Comparison of ENCODE assay signal across 17 cellular contexts in the genomic region with DNA sequence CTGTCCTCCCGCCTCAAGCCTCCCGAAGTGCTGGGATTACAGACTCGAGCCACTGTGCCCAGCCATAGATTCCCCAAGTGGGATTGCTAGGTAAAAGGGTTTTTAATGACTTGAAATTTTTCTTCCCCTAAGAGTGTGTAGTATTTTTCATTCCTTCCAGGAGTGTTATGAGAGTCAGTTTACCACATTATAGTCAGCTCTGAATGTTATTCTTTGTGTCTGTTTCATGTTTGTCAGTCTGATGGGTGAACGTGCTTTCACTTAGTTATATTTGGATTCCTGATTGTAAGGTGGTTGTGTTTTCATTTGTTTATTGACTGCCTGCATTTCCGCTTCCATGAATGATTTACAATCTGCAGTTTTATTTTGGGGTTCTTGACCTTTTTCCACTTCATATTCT. TPM values are rescaled to one million over a fixed set of nuclear protein-coding genes. Genes with fewer than 3 reads are reported as not detected.
A peak's percentile ranks its signal among the peaks of the same experiment; 100 is the strongest.
DNase-seq lines count a peak whose midpoint lies in the region; ATAC-seq and TF ChIP-seq lines count a peak whose summit lies in the region.
"Had no signal": no experiment of that assay in that cellular context is flagged by ENCODE, and none has a peak within 500 bp of the region (broad histone marks: within the 10 kb centered on the region; RNA-seq: fewer than 3 reads in every experiment).

No MANE protein-coding gene starts in this region.

- no peak overlapping the region for H3K4me3 ChIP-seq in OCI-LY1 (ENCODE audit: low read depth, low read length, poor library complexity, severe bottlenecking)
- no peak overlapping the region for H3K4me3 ChIP-seq in gastrocnemius medialis
- H3K4me3 ChIP-seq: skin epidermis had no signal

- H3K9me3 Mint-ChIP-seq in activated CD4-positive, alpha-beta T cell treated with anti-CD3 and anti-CD28 coated beads, Interleukin-2, amount 10 ng/mL, durations not matched to agents 24 days and 14 days: no peaks in the 10 kb centered on the region
- H3K9me3 Mint-ChIP-seq in memory B cell: no peaks in the 10 kb centered on the region

- H3K9me2 ChIP-seq in OCI-LY1 (ENCODE audit: low read depth, low read length): no peaks in the 10 kb centered on the region

- peaks cover 31% of the 10 kb centered on the region for H3K79me2 ChIP-seq in OCI-LY1 (ENCODE audit: insufficient read depth, low read length)

- no peak overlapping the region for H3K9ac ChIP-seq in OCI-LY1 (ENCODE audit: low read length)

- no peaks in the 10 kb centered on the region for H3F3A ChIP-seq in OCI-LY1 (ENCODE audit: insufficient read depth, low read length)

- in situ Hi-C loops in gastrocnemius medialis (cut with MboI; ENCODE audit: low sequenced_read_pairs in 4 of 4): no loop called here

- H3K4me1 ChIP-seq in OCI-LY1 (ENCODE audit: insufficient read depth, low read length, severe bottlenecking): peaks cover 21% of the 10 kb centered on the region
- H3K4me1 ChIP-seq in gastrocnemius medialis: peaks cover 12 to 22% of the 10 kb centered on the region in 2 donors

- intact Hi-C loops in activated CD4-positive, alpha-beta T cell treated with anti-CD3 and anti-CD28 coated beads, Interleukin-2, amount 10 ng/mL, durations not matched to agents 24 days and 14 days (cut with micrococcal nuclease): loop anchor here (2.0 to 10.0 kb wide), 5 partner anchors 15 to 629 kb away; partner anchors contain the start of genes ATP6V0E2 and ZNF746
- intact Hi-C loops in gastrocnemius medialis (cut with DNase I; ENCODE audit: low total_unique reads): no loop called here

- H3K27me3 Mint-ChIP-seq in activated CD4-positive, alpha-beta T cell treated with anti-CD3 and anti-CD28 coated beads, Interleukin-2, amount 10 ng/mL, durations not matched to agents 24 days and 14 days: no peaks in the 10 kb centered on the region
- H3K27me3 Mint-ChIP-seq in memory B cell: no peaks in the 10 kb centered on the region

- ATAC-seq in GM21717 (IDR thresholded peaks at IDR 0.05; ENCODE audit: unreplicated experiment): peak; percentile 15
- no peak for ATAC-seq in memory B cell (ENCODE audit: low read depth)
- no peak for ATAC-seq in gastrocnemius medialis

- no peak overlapping the region for H3K4me2 ChIP-seq in OCI-LY1 (ENCODE audit: low read length)

- H3K4me1 Mint-ChIP-seq in activated CD4-positive, alpha-beta T cell treated with anti-CD3 and anti-CD28 coated beads, Interleukin-2, amount 10 ng/mL, durations not matched to agents 24 days and 14 days: peaks cover 46% of the 10 kb centered on the region
- peaks cover 29% of the 10 kb centered on the region for H3K4me1 Mint-ChIP-seq in memory B cell

- H3K36me3 ChIP-seq in OCI-LY1 (ENCODE audit: insufficient read depth, low read length) (peaks cover 23% of the 10 kb centered on the region), gastrocnemius medialis (peaks cover 0 to 7% of the 10 kb centered on the region in 2 donors)

- H3K9me3 ChIP-seq in OCI-LY1 (ENCODE audit: low read length) (peaks cover 9% of the 10 kb centered on the region), gastrocnemius medialis (no peaks in the 10 kb centered on the region)

- H4K20me1 ChIP-seq in OCI-LY1 (ENCODE audit: insufficient read depth, low read length): no peaks in the 10 kb centered on the region

- H3K27me3 ChIP-seq in OCI-LY1 (ENCODE audit: insufficient read depth, low read length): no peaks in the 10 kb centered on the region
- no peaks in the 10 kb centered on the region for H3K27me3 ChIP-seq in gastrocnemius medialis

- DNase-seq in activated CD4-positive, alpha-beta T cell treated with anti-CD3 and anti-CD28 coated beads, Interleukin-2, amount 10 ng/mL, durations not matched to agents 24 days and 14 days: no peak
- no peak for DNase-seq in activated CD4-positive, alpha-beta T cell treated with anti-CD3 and anti-CD28 coated beads for 48 hours
- DNase-seq in memory B cell (ENCODE audit: low spot score in 2 of 2) (no peak), medulla oblongata (ENCODE audit: extremely low spot score) (no peak), gastrocnemius medialis (no peak), NCI-H748 (lab: John Stamatoyannopoulos, UW; ENCODE audit: unreplicated experiment) (no peak)
- DNase-seq: 8988T; activated CD4-positive, CD25-positive, alpha-beta regulatory T cell; activated gamma-delta T cell; effector CD8-positive, alpha-beta T cell; KG1; NCI-H1417 treated with DMSO at 0.1 percent for 48 hours; NCI-H446 treated with DMSO at 0.1 percent for 48 hours had no signal

- no peak overlapping the region for H2AFZ ChIP-seq in OCI-LY1 (ENCODE audit: low read length)

- TF ChIP-seq POLR2A in gastrocnemius medialis (IDR thresholded peaks at IDR 0.05): no peak

- peaks cover 28% of the 10 kb centered on the region for H3K36me3 Mint-ChIP-seq in activated CD4-positive, alpha-beta T cell treated with anti-CD3 and anti-CD28 coated beads, Interleukin-2, amount 10 ng/mL, durations not matched to agents 24 days and 14 days (ENCODE audit: low read depth)
- H3K36me3 Mint-ChIP-seq in memory B cell: peaks cover 13% of the 10 kb centered on the region

- H3K27ac Mint-ChIP-seq in activated CD4-positive, alpha-beta T cell treated with anti-CD3 and anti-CD28 coated beads, Interleukin-2, amount 10 ng/mL, durations not matched to agents 24 days and 14 days: peak overlapping the region; percentile 91
- H3K27ac Mint-ChIP-seq in memory B cell: peak overlapping the region; percentile 15
- H3K27ac Mint-ChIP-seq: mesothelial cell of epicardium had no signal

- TF ChIP-seq CTCF in OCI-LY1 (IDR thresholded peaks at IDR 0.05; ENCODE audit: low read length): no peak
- TF ChIP-seq CTCF in gastrocnemius medialis (IDR thresholded peaks at IDR 0.05 in 4 of 5, conservative IDR thresholded peaks at IDR 0.05 in 1 of 5): no peak

- peak overlapping the region; percentile 40 for H3K4me3 Mint-ChIP-seq in activated CD4-positive, alpha-beta T cell treated with anti-CD3 and anti-CD28 coated beads, Interleukin-2, amount 10 ng/mL, durations not matched to agents 24 days and 14 days
- no peak overlapping the region for H3K4me3 Mint-ChIP-seq in memory B cell
- H3K4me3 Mint-ChIP-seq: mesothelial cell of epicardium had no signal

- H3K27ac ChIP-seq in OCI-LY1 (ENCODE audit: low read depth, low read length, poor library complexity, severe bottlenecking): peak overlapping the region; percentile 9
- peak overlapping the region in 1 of 4 donors; percentile 80 for H3K27ac ChIP-seq in gastrocnemius medialis
- H3K27ac ChIP-seq: skin epidermis had no signal

RNA-seq across cellular contexts. Expression of gene ZNF212, which starts 6.3 kb away (rescaled TPM):
- total RNA-seq in activated CD4-positive, alpha-beta T cell treated with anti-CD3 and anti-CD28 coated beads, Interleukin-2, amount 10 ng/mL, durations not matched to agents 24 days and 14 days: 18.0 and 18.7 TPM in 2 replicates
- 1 to 10 TPM; 3.7 to 7.5 (median 4.7) TPM for total RNA-seq in gastrocnemius medialis

RNA-seq across cellular contexts. Expression of gene ZNF783, which starts 16.3 kb away (rescaled TPM):
- total RNA-seq in activated CD4-positive, alpha-beta T cell treated with anti-CD3 and anti-CD28 coated beads, Interleukin-2, amount 10 ng/mL, durations not matched to agents 24 days and 14 days: 27.2 and 27.4 TPM in 2 replicates
- 1 to 10 TPM; 3.4 to 7.1 (median 5.5) TPM for total RNA-seq in gastrocnemius medialis

RNA-seq across cellular contexts. Expression of gene ZNF282, which starts 50.4 kb away (rescaled TPM):
- 44.7 and 49.9 TPM in 2 replicates for total RNA-seq in activated CD4-positive, alpha-beta T cell treated with anti-CD3 and anti-CD28 coated beads, Interleukin-2, amount 10 ng/mL, durations not matched to agents 24 days and 14 days
- 10 to 100 TPM; 16.8 to 24.1 (median 23.0) TPM for total RNA-seq in gastrocnemius medialis
